Comparison of ENCODE assay signal across 18 cellular contexts in the genomic region with DNA sequence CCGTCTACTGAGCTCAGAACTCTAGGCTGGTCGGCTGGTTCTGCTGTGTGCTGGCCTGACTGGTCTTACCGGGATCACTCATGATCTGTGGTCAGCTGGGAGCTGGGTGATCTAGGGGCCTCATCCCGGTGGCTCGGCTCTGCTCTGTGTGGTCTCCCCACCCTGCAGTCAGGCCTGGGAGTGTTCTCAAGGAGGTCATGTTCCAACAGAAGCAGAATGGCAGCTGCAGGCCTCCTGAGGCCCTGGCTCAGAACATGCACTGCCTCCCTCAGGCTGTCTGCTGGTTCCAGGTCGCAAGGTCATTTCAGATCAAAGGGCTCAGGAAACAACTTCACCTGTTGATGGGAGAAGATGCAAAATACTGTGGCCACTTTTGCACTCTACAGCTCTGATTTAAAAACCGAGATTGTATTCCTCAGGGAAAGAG.
"Had no signal": no experiment of that assay in that cellular context is flagged by ENCODE, and none has a peak within 500 bp of the region (broad histone marks: within the 10 kb centered on the region; RNA-seq: fewer than 3 reads in every experiment).

No MANE protein-coding gene starts in this region.

- H3K27me3 ChIP-seq: esophagus muscularis mucosa, gastrocnemius medialis, pancreas, stomach, transverse colon had no signal

- H3K4me1 ChIP-seq: pancreas had no signal

- H3K4me3 ChIP-seq: coronary artery, esophagus muscularis mucosa, gastrocnemius medialis, pancreas, stomach, thoracic aorta, transverse colon had no signal

- FAIRE-seq: keratinocyte, pancreas had no signal

- H3K9me3 ChIP-seq: esophagus muscularis mucosa, gastrocnemius medialis, pancreas, stomach, thoracic aorta, transverse colon had no signal

- H3K27ac ChIP-seq: coronary artery, esophagus muscularis mucosa, gastrocnemius medialis, pancreas, stomach, thoracic aorta, transverse colon had no signal

- H3K36me3 ChIP-seq: esophagus muscularis mucosa, gastrocnemius medialis, pancreas, stomach, thoracic aorta, transverse colon had no signal

- ATAC-seq: gastrocnemius medialis; naive thymus-derived CD8-positive, alpha-beta T cell; pancreas; right cardiac atrium; stimulated activated naive B cell treated with anti-CD40 and anti-IgM and Interleukin-4, amounts not matched to agents 10 μg/mL and 1 μg/mL and 100 μg/mL, for 72 hours had no signal

- DNase-seq: central memory CD4-positive, alpha-beta T cell; effector CD8-positive, alpha-beta T cell; gastrocnemius medialis; naive thymus-derived CD8-positive, alpha-beta T cell; nucleus accumbens; pancreas; right cardiac atrium; stimulated activated CD4-positive, alpha-beta T cell treated with anti-CD3 and anti-CD28 coated beads, Interleukin-15, amount 100 ng/mL, for 24 hours; stimulated activated CD4-positive, alpha-beta T cell treated with anti-CD3 and anti-CD28 coated beads, Interleukin-1b, Interleukin-23, amount 100 ng/mL, for 48 hours; stimulated activated CD4-positive, alpha-beta T cell treated with anti-CD3 and anti-CD28 coated beads, Interleukin-4, amount 100 ng/mL, for 24 hours; stimulated activated naive B cell treated with anti-CD40 and anti-IgM and Interleukin-4, amounts not matched to agents 10 μg/mL and 1 μg/mL and 100 μg/mL, for 72 hours; stomach; substantia nigra; transverse colon had no signal
